Comparison of ENCODE assay signal across 2 cellular contexts in the genomic region with DNA sequence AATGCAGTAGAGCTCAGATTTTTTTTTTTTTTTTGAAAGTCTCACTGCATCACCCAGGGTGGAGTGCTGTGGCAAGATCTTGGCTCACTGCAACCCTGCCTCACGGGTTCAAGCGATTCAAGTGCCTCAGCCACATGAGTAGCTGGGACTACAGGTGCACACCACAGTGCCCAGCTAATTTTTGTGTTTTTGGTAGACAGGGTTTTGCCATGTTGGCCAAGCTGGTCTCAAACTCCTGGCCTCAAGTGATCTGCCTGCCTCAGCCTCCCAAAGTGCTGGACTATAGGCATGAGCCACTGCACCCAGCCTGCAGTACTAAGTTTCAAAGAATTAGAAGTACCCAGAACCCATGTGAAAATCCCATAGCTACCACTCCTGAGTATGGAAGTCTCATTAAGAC.
TF ChIP-seq lines count a peak whose summit lies in the region.

No MANE protein-coding gene starts in this region.

TF ChIP-seq in HCT116, 20 proteins besides CTCF, POLR2A, EP300 and RAD21:
- no peak for TF ChIP-seq EZH2phosphoT487 (IDR thresholded peaks at IDR 0.05; ENCODE audit: borderline replicate concordance)
- no peak for TF ChIP-seq ZNF274 (IDR thresholded peaks at IDR 0.05; ENCODE audit: low read depth, low read length)
- TF ChIP-seq EZH2 (IDR thresholded peaks at IDR 0.05), result no peak

TF ChIP-seq in WTC11, 78 proteins besides CTCF, POLR2A, EP300 and RAD21:
- TF ChIP-seq CBFB (CRISPR knock-in tag; IDR thresholded peaks at IDR 0.05; ENCODE audit: low read depth), result no peak
- TF ChIP-seq ZNF532 (CRISPR knock-in tag; IDR thresholded peaks at IDR 0.05; ENCODE audit: borderline replicate concordance), result 0 out of 2 replicates have a peak, but pooled peaks have one; percentile 14
- no peak for TF ChIP-seq SMAD3 (CRISPR knock-in tag; IDR thresholded peaks at IDR 0.05; ENCODE audit: borderline replicate concordance)
- peak; percentile 66; the same call in 1 of the 2 replicates for TF ChIP-seq AR (CRISPR knock-in tag; IDR thresholded peaks at IDR 0.05)
- peak; percentile 44; the same call in 1 of the 2 replicates for TF ChIP-seq NFATC4 (CRISPR knock-in tag; IDR thresholded peaks at IDR 0.05)
- 0 out of 2 replicates have a peak, but pooled peaks have one; percentile 19 for TF ChIP-seq PRRX2 (CRISPR knock-in tag; IDR thresholded peaks at IDR 0.05)
